ENCODE assay signal across 25 cellular contexts in the genomic region with DNA sequence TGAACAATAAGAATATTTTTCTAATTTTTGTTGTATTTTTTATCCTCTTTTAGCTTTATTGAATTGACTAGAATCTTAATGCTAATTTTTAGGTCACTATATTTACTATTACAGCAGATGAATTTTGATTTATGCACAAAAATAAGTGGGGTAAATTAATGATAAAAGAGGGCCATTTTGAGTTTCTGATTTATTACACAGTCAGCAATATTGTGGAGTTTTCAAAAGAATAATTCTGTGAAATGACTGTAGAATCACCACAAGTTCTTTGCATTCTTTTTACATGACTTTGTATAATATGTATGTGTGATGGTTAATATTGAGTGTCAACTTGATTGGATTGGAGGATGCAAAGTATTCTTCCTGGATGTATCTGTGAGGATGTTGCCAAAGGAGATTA.
"Had no signal": no experiment of that assay in that cellular context is flagged by ENCODE, and none has a peak within 500 bp of the region (broad histone marks: within the 10 kb centered on the region; RNA-seq: fewer than 3 reads in every experiment).

No MANE protein-coding gene starts in this region.

- H3K9me3 ChIP-seq: body of pancreas, MG63, SJCRH30 had no signal

- H3K4me3 ChIP-seq: body of pancreas, MG63, SJCRH30 had no signal

- H3K27me3 ChIP-seq: body of pancreas, MG63, SJCRH30 had no signal

- DNase-seq: activated CD4-positive, alpha-beta T cell treated with anti-CD3 and anti-CD28 coated beads for 4 hours; activated CD8-positive, alpha-beta memory T cell treated with anti-CD3 and anti-CD28 coated beads, Interleukin-2, amount 50 U/mL, for 4 hours; activated CD8-positive, alpha-beta T cell treated with anti-CD3 and anti-CD28 coated beads for 36 hours; activated gamma-delta T cell treated with Interleukin-2 at 50 U/mL for 16 hours; activated naive CD4-positive, alpha-beta T cell treated with anti-CD3 and anti-CD28 coated beads, Interleukin-2, amount 10 ng/mL, durations not matched to agents 7 days and 5 days; activated naive CD8-positive, alpha-beta T cell treated with anti-CD3 and anti-CD28 coated beads for 36 hours; activated T-cell treated with anti-CD3 and anti-CD28 coated beads, Interleukin-2, amount 50 U/mL, for 72 hours; aorta; body of pancreas; MG63; MV-4-11; NCI-H1092 treated with DMSO at 0.1 percent for 48 hours; NCI-H1417 treated with DMSO at 0.1 percent for 48 hours; NCI-H1694; NCI-H2029; NCI-H2107; NCI-H2171 treated with DMSO at 0.1 percent for 48 hours; NCI-H345; NCI-H510A treated with DMSO at 0.1 percent for 48 hours; NCI-H69; NK-92 treated with Interleukin-12 subunit alpha and Interleukin-12 subunit beta, amount 100 ng/mL, for 24 hours; OCI-M1; Right ventricle myocardium superior; SJCRH30 had no signal

- H3K4me1 ChIP-seq: body of pancreas, SJCRH30 had no signal

- H3K36me3 ChIP-seq: MG63, SJCRH30 had no signal

- H3K27ac ChIP-seq: body of pancreas, RWPE1, SJCRH30 had no signal
